29 cellular contexts compared by ENCODE assay signal in genomic region chr10:33887188-33887587, GRCh38.
"Had no signal": no experiment of that assay in that cellular context is flagged by ENCODE, and none has a peak within 500 bp of the region (broad histone marks: within the 10 kb centered on the region; RNA-seq: fewer than 3 reads in every experiment).

No MANE protein-coding gene starts in this region.

- H3K36me3 ChIP-seq: ascending aorta, breast epithelium, cardiac muscle cell, gastrocnemius medialis, WERI-Rb-1 had no signal

- H3K4me3 ChIP-seq: ascending aorta, breast epithelium, cardiac muscle cell, coronary artery, dorsolateral prefrontal cortex, gastrocnemius medialis had no signal

- H3K27ac ChIP-seq: ascending aorta, breast epithelium, cardiac muscle cell, coronary artery, dorsolateral prefrontal cortex, gastrocnemius medialis, WERI-Rb-1 had no signal

- ATAC-seq: activated CD4-positive, CD25-positive, alpha-beta regulatory T cell treated with anti-CD3 and anti-CD28 coated beads, Interleukin-2, amount 50 U/mL, for 24 hours; activated CD8-positive, alpha-beta T cell treated with anti-CD3 and anti-CD28 coated beads for 36 hours; activated naive CD4-positive, alpha-beta T cell treated with anti-CD3 and anti-CD28 coated beads, Interleukin-2, amount 50 U/mL, for 72 hours; esophagus mucosa; gastrocnemius medialis; T-helper 17 cell had no signal

- H3K9me3 ChIP-seq: ascending aorta, breast epithelium, gastrocnemius medialis had no signal

- H3K4me1 ChIP-seq: ascending aorta, breast epithelium, gastrocnemius medialis had no signal

- H3K27me3 ChIP-seq: ascending aorta, breast epithelium, cardiac muscle cell, gastrocnemius medialis had no signal

- DNase-seq: activated B cell treated with CpG ODN at 0.5 μM for 24 hours; activated CD4-positive, alpha-beta T cell treated with anti-CD3 and anti-CD28 coated beads for 48 hours; activated CD4-positive, alpha-beta T cell treated with anti-CD3 and anti-CD28 coated beads, Interleukin-2, amount 50 U/mL, for 1 hour; activated CD4-positive, alpha-beta T cell treated with anti-CD3 and anti-CD28 coated beads, Interleukin-2, amount 50 U/mL, for 48 hours; activated CD8-positive, alpha-beta memory T cell treated with anti-CD3 and anti-CD28 coated beads for 24 hours; activated CD8-positive, alpha-beta T cell treated with anti-CD3 and anti-CD28 coated beads for 36 hours; activated effector memory CD4-positive, alpha-beta T cell treated with anti-CD3 and anti-CD28 coated beads, Interleukin-2, amount 50 U/mL, for 16 hours; activated naive CD4-positive, alpha-beta T cell; activated naive CD4-positive, alpha-beta T cell treated with anti-CD3 and anti-CD28 coated beads, Interleukin-2, amount 10 ng/mL, durations not matched to agents 7 days and 5 days; activated naive CD8-positive, alpha-beta T cell treated with anti-CD3 and anti-CD28 coated beads, Interleukin-2, amount 10 ng/mL, durations not matched to agents 7 days and 5 days; activated T-cell treated with anti-CD3 and anti-CD28 coated beads, Interleukin-2, amount 50 U/mL, for 1 hour; activated T-cell treated with anti-CD3 and anti-CD28 coated beads, Interleukin-2, amount 50 U/mL, for 48 hours; dorsolateral prefrontal cortex; effector memory CD4-positive, alpha-beta T cell; endodermal cell; foreskin fibroblast; gastrocnemius medialis; glutamatergic neuron; T-helper 1 cell; T-helper 17 cell; T1000; WERI-Rb-1 had no signal
